1 cellular context compared by ENCODE assay signal in genomic region chr16:85377388-85378144, GRCh38.
TF ChIP-seq lines count a peak whose summit lies in the region.

No MANE protein-coding gene starts in this region.

TF ChIP-seq in K562, 482 proteins besides CTCF, POLR2A, EP300 and RAD21 (continued from another document and continues in another):
- TF ChIP-seq E2F5 (CRISPR knock-in tag; IDR thresholded peaks at IDR 0.05) (no peak), ZNF134 (CRISPR knock-in tag; conservative IDR thresholded peaks at IDR 0.05) (0 out of 2 replicates have a peak, but pooled peaks have one; percentile 10), ATF3 (IDR thresholded peaks at IDR 0.05) (no peak), ATF3 (CRISPR knock-in tag; conservative IDR thresholded peaks at IDR 0.05) (no peak), ARHGAP35 (IDR thresholded peaks at IDR 0.05; ENCODE audit: partially characterized antibody) (no peak), HES1 (IDR thresholded peaks at IDR 0.05; ENCODE audit: low read depth) (peak; percentile 51), ZNF23 (CRISPR knock-in tag; IDR thresholded peaks at IDR 0.05) (no peak), ASH1L (IDR thresholded peaks at IDR 0.05; ENCODE audit: borderline replicate concordance, low read depth, partially characterized antibody) (no peak), RFX5 (IDR thresholded peaks at IDR 0.05; ENCODE audit: low read depth, low read length) (no peak), TAL1 (IDR thresholded peaks at IDR 0.05) (peak; percentile 86), KLF10 (CRISPR knock-in tag; IDR thresholded peaks at IDR 0.05) (no peak), MCM5 (IDR thresholded peaks at IDR 0.05; ENCODE audit: low read depth) (no peak), ELK3 (CRISPR knock-in tag; IDR thresholded peaks at IDR 0.05) (no peak), RNF219 (CRISPR knock-in tag; IDR thresholded peaks at IDR 0.05) (no peak), ZBTB7A (IDR thresholded peaks at IDR 0.05; ENCODE audit: borderline replicate concordance, control insufficient read depth, low read depth, low read length) (peak; percentile 55; the same call in 1 of the 2 replicates), HOXB6 (CRISPR knock-in tag; IDR thresholded peaks at IDR 0.05; ENCODE audit: borderline replicate concordance) (no peak), ZNF184 (CRISPR knock-in tag; IDR thresholded peaks at IDR 0.05) (no peak), SIRT6 (IDR thresholded peaks at IDR 0.05; ENCODE audit: low read depth, low read length) (no peak), ZNF239 (CRISPR knock-in tag; IDR thresholded peaks at IDR 0.05) (no peak), ZNF699 (CRISPR knock-in tag; IDR thresholded peaks at IDR 0.05; ENCODE audit: insufficient replicate concordance) (no peak), ZNF174 (CRISPR knock-in tag; IDR thresholded peaks at IDR 0.05) (no peak), ILK (tag; IDR thresholded peaks at IDR 0.05; ENCODE audit: borderline replicate concordance, low read depth) (no peak), TCF7 (IDR thresholded peaks at IDR 0.05; ENCODE audit: borderline replicate concordance) (no peak), POLR2B (IDR thresholded peaks at IDR 0.05; ENCODE audit: low read depth, partially characterized antibody) (no peak), ZBTB40 (IDR thresholded peaks at IDR 0.05) (no peak), ZBTB40 (CRISPR knock-in tag; IDR thresholded peaks at IDR 0.05) (no peak), RBFOX2 (IDR thresholded peaks at IDR 0.05; ENCODE audit: low read depth, low read length) (peak; percentile 39; the same call in 1 of the 2 replicates), CCAR2 (IDR thresholded peaks at IDR 0.05; ENCODE audit: low read depth, low read length) (no peak), ZNF41 (CRISPR knock-in tag; conservative IDR thresholded peaks at IDR 0.05) (no peak), ZKSCAN1 (IDR thresholded peaks at IDR 0.05; ENCODE audit: low read depth, low read length) (peak; percentile 22; the same call in 1 of the 2 replicates), HNRNPH1 (optimal IDR thresholded peaks at IDR 0.05; ENCODE audit: low read depth, low read length) (no peak), SREBF1 (IDR thresholded peaks at IDR 0.05; ENCODE audit: borderline replicate concordance, low read depth, low read length) (no peak), PHF8 (IDR thresholded peaks at IDR 0.05; ENCODE audit: borderline replicate concordance, low read length) (no peak), SAFB2 (IDR thresholded peaks at IDR 0.05; ENCODE audit: borderline replicate concordance, low read depth, low read length, severe bottlenecking) (no peak), ZNF12 (CRISPR knock-in tag; IDR thresholded peaks at IDR 0.05) (no peak), ERF (CRISPR knock-in tag; IDR thresholded peaks at IDR 0.05) (0 out of 2 replicates have a peak, but pooled peaks have one; percentile 29), ATF2 (CRISPR knock-in tag; IDR thresholded peaks at IDR 0.05) (no peak), TCF7L2 (IDR thresholded peaks at IDR 0.05; ENCODE audit: low read depth, low read length) (no peak), CHCHD3 (CRISPR knock-in tag; IDR thresholded peaks at IDR 0.05) (no peak), SMAD2 (IDR thresholded peaks at IDR 0.05; ENCODE audit: low read depth, low read length) (no peak), CTCFL (IDR thresholded peaks at IDR 0.05; ENCODE audit: borderline replicate concordance, insufficient read depth, low read depth, low read length, poor library complexity, severe bottlenecking) (no peak), U2AF1 (optimal IDR thresholded peaks at IDR 0.05; ENCODE audit: low read depth, low read length) (no peak), SMC3 (conservative IDR thresholded peaks at IDR 0.05; ENCODE audit: insufficient read depth, low read depth, low read length) (0 out of 2 replicates have a peak, but pooled peaks have one; percentile 2)
